8 cellular contexts compared by ENCODE assay signal in the genomic region with DNA sequence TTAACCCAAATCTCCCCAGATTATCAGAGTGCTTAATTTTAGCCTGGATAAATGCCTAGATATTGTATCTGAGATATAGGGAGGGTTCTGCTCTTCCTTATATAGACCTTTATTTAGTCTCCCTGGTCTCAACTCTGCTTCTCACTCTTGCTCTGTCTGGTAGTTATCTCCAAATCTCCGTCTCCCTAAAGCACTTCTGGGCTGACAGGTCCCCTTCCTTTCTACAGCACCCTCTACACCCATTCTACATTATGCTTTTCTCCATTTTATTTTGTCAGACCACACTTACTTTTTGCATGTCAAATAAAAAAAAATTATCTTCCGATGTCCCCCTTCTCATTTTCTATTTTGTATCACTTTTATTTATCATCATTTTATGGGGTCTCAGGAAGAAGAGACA. TPM values are rescaled to one million over a fixed set of nuclear protein-coding genes. Genes with fewer than 3 reads are reported as not detected.
DNase-seq lines count a peak whose midpoint lies in the region; ATAC-seq and TF ChIP-seq lines count a peak whose summit lies in the region.
"Had no signal": no experiment of that assay in that cellular context is flagged by ENCODE, and none has a peak within 500 bp of the region (broad histone marks: within the 10 kb centered on the region; RNA-seq: fewer than 3 reads in every experiment).

No MANE protein-coding gene starts in this region.

- H3K36me3 Mint-ChIP-seq in Calu3 (ENCODE audit: insufficient read depth, unreplicated experiment) (peaks cover 33% of the 10 kb centered on the region), progenitor cell of endocrine pancreas (ENCODE audit: insufficient read depth) (peaks cover 5% of the 10 kb centered on the region)

- H3K9me3 Mint-ChIP-seq in Calu3 (ENCODE audit: low read depth, unreplicated experiment) (no peaks in the 10 kb centered on the region), progenitor cell of endocrine pancreas (ENCODE audit: low read depth) (no peaks in the 10 kb centered on the region)
- H3K9me3 Mint-ChIP-seq: T-helper 1 cell treated with Interleukin-12 subunit alpha and Interleukin-12 subunit beta and Interleukin-4 antibody, amounts not matched to agents 30 μg/mL and 1 μg/mL, for 36 hours had no signal

- peak overlapping the region; percentile 62 for H3K27ac Mint-ChIP-seq in Calu3 (ENCODE audit: unreplicated experiment)
- peak overlapping the region; percentile 43 for H3K27ac Mint-ChIP-seq in progenitor cell of endocrine pancreas

- intact Hi-C loops in Calu3 (cut with micrococcal nuclease; ENCODE audit: unreplicated experiment) = no loop called here

- H3K27me3 Mint-ChIP-seq in Calu3 (ENCODE audit: unreplicated experiment) (no peaks in the 10 kb centered on the region), progenitor cell of endocrine pancreas (no peaks in the 10 kb centered on the region)

- no peak overlapping the region for H3K4me3 Mint-ChIP-seq in Calu3 (ENCODE audit: low read depth, unreplicated experiment)
- peak overlapping the region; percentile 96 for H3K4me3 Mint-ChIP-seq in progenitor cell of endocrine pancreas (ENCODE audit: low read depth)

- TF ChIP-seq CTCF in Calu3 (IDR thresholded peaks at IDR 0.05; ENCODE audit: unreplicated experiment) (no peak), coronary artery (IDR thresholded peaks at IDR 0.05) (no peak), progenitor cell of endocrine pancreas (IDR thresholded peaks at IDR 0.05; ENCODE audit: unreplicated experiment) (no peak)

- CTCF ChIA-PET in Calu3 (lab: Charles Lee) = interaction anchor here (1.2 kb wide), 1 partner anchor 40 kb away, joined by 4 read pairs; the partner anchor contains the start of gene RAD52

- H3K4me1 Mint-ChIP-seq in Calu3 (ENCODE audit: low read depth, unreplicated experiment) (peaks cover 21% of the 10 kb centered on the region), progenitor cell of endocrine pancreas (ENCODE audit: low read depth) (peaks cover 30% of the 10 kb centered on the region)

- no peak overlapping the region for H3K27ac ChIP-seq in coronary artery

- H3K4me3 ChIP-seq in coronary artery = peak overlapping the region; percentile 89

- DNase-seq in Calu3 (no peak), NCI-H69 (lab: John Stamatoyannopoulos, UW) (peak; percentile 20), coronary artery (ENCODE audit: low spot score) (no peak), progenitor cell of endocrine pancreas (ENCODE audit: low spot score, unreplicated experiment) (no peak), glomerular visceral epithelial cell (ENCODE audit: extremely low spot score) (no peak), mucosa of gallbladder (ENCODE audit: low spot score) (no peak)

- BruUV-seq in Calu3 (replicated peaks; lab: Mats Ljungman, UMichigan) = no TSS peak

- no peak for ATAC-seq in GM18873 (IDR thresholded peaks at IDR 0.05; ENCODE audit: low FRiP score, unreplicated experiment)

RNA-seq across cellular contexts. Expression of gene ERC1, which starts 2.0 kb away (rescaled TPM):
- total RNA-seq in Calu3 (2022) = 36.0 and 39.4 TPM in 2 replicates
- 141 and 146 TPM in 2 replicates for total RNA-seq in progenitor cell of endocrine pancreas
- 59.4 TPM for total RNA-seq in mucosa of gallbladder

RNA-seq across cellular contexts. Expression of gene RAD52, which starts 39.6 kb away (rescaled TPM):
- 22.2 and 27.1 TPM in 2 replicates for total RNA-seq in Calu3 (2022)
- total RNA-seq in progenitor cell of endocrine pancreas = 41.2 and 52.6 TPM in 2 replicates
- total RNA-seq in mucosa of gallbladder = 23.6 TPM
